1 cellular context compared by ENCODE assay signal in genomic region chr6:3748208-3748701, GRCh38.
TF ChIP-seq lines count a peak whose summit lies in the region.

No MANE protein-coding gene starts in this region.

TF ChIP-seq in HepG2, 621 proteins besides CTCF, POLR2A, EP300 and RAD21 (continued from another document and continues in another):
- TF ChIP-seq HINFP (CRISPR knock-in tag; IDR thresholded peaks at IDR 0.05; ENCODE audit: low read depth) = peak; percentile 51; the same call in 1 of the 2 replicates
- TF ChIP-seq JUND (CRISPR knock-in tag; IDR thresholded peaks at IDR 0.05) = no peak
- no peak for TF ChIP-seq ZNF670 (CRISPR knock-in tag; IDR thresholded peaks at IDR 0.05; ENCODE audit: borderline replicate concordance)
- no peak for TF ChIP-seq MTERF4 (CRISPR knock-in tag; IDR thresholded peaks at IDR 0.05)
- TF ChIP-seq ZNF530 (CRISPR knock-in tag; IDR thresholded peaks at IDR 0.05; ENCODE audit: low read depth) = no peak
- TF ChIP-seq ZNF335 (CRISPR knock-in tag; IDR thresholded peaks at IDR 0.05) = no peak
- TF ChIP-seq ZNF430 (CRISPR knock-in tag; IDR thresholded peaks at IDR 0.05) = 0 out of 2 replicates have a peak, but pooled peaks have one; percentile 40
- TF ChIP-seq THAP8 (CRISPR knock-in tag; IDR thresholded peaks at IDR 0.05; ENCODE audit: borderline replicate concordance) = no peak
- TF ChIP-seq FOXP4 (CRISPR knock-in tag; IDR thresholded peaks at IDR 0.05) = peak; percentile 57; the same call in 1 of the 2 replicates
- peak; percentile 34 for TF ChIP-seq ZNF407 (CRISPR knock-in tag; IDR thresholded peaks at IDR 0.05; ENCODE audit: not compliant biosample characterization)
- TF ChIP-seq BCL6 (CRISPR knock-in tag; IDR thresholded peaks at IDR 0.05) = peak; percentile 52; the same call in 1 of the 2 replicates
- no peak for TF ChIP-seq DMTF1 (CRISPR knock-in tag; IDR thresholded peaks at IDR 0.05)
- peak; percentile 35; the same call in 1 of the 2 replicates for TF ChIP-seq HNF4A (CRISPR knock-in tag; IDR thresholded peaks at IDR 0.05)
- TF ChIP-seq HES4 (CRISPR knock-in tag; IDR thresholded peaks at IDR 0.05; ENCODE audit: borderline replicate concordance) = no peak
- TF ChIP-seq PAX8 (CRISPR knock-in tag; IDR thresholded peaks at IDR 0.05; ENCODE audit: borderline replicate concordance) = no peak
- no peak for TF ChIP-seq ZNF318 (CRISPR knock-in tag; IDR thresholded peaks at IDR 0.05)
- TF ChIP-seq RARG (CRISPR knock-in tag; IDR thresholded peaks at IDR 0.05; ENCODE audit: low read depth) = no peak
- peak; percentile 33; the same call in 1 of the 2 replicates for TF ChIP-seq GABPB1 (CRISPR knock-in tag; IDR thresholded peaks at IDR 0.05)
